Comparison of ENCODE assay signal across 8 cellular contexts in the genomic region with DNA sequence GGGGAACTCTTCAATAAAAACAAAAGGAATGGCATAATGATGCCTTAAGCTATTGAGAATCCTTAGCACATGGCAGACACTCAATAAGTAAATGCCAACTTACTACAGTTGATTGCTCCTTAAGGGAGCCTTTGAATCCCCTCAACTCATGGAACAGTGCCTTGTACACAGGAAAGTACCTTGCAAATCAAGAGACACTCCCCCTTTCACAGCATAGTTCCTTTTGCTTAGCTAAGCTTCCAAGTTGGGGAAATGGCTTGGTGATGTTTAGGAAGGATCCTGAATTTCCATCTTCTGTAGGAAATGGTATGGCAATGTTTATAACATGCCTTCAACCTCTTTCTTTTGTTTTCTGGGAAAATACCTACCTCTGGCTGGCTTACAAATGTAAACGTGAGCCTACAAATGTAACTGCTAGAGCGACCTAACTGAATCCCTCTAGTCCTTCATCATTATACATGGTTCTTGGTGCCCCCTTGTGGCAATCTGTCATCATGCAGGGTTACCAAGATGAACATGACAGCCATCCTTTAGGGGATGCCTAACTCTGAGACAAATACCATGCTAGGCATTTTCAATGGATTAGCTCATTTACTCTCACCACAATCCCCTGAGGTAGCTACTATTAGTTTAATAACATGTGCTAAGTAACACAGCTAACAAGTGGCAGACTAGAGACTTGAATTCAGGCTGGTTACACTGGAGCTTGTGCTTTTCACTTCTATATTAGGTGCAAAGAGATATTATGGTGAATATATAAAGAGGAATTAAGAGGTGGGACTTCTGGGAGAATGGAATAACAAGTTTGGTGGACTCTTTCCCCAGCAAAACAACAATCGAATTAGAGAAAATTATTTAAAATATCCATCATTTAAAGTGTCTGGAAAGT.
DNase-seq lines count a peak whose midpoint lies in the region; TF ChIP-seq lines count a peak whose summit lies in the region.

No MANE protein-coding gene starts in this region.

- DNase-seq in GF-D8 (lab: John Stamatoyannopoulos, UW) (peak; percentile 12), H7 (peak; percentile 72), RPMI7951 (ENCODE audit: low read depth) (peak; percentile 62), foreskin fibroblast (peak; percentile 51 to 85), ovary (peak; percentile 32 to 72 (median 43)), ureter (ENCODE audit: low spot score) (peak; percentile 66)
- DNase-seq in activated T-helper 1 cell treated with anti-CD3 and anti-CD28 coated beads, Interleukin-12 subunit alpha, Interleukin-12 subunit beta, Interleukin-2, Interleukin-4 antibody, amounts not matched to agents 30 ng/mL and 10 ng/mL and 1 ng/mL, durations not matched to agents 14 hours and 24 hours and 36 hours (ENCODE audit: low spot score) = peak; percentile 51

- H3K4me3 ChIP-seq in H7 (ENCODE audit: insufficient read depth, low read depth, low read length) = no peak overlapping the region
- H3K4me3 ChIP-seq in foreskin fibroblast (ENCODE audit: low read depth in 1 of 2, low read length in 2 of 2) = no peak overlapping the region
- H3K4me3 ChIP-seq in ovary = no peak overlapping the region

- H3K9me3 ChIP-seq in ovary = no peaks in the 10 kb centered on the region

- H3K4me3 Mint-ChIP-seq in activated T-helper 1 cell treated with anti-CD3 and anti-CD28 coated beads, Interleukin-12 subunit alpha, Interleukin-12 subunit beta, Interleukin-2, Interleukin-4 antibody, amounts not matched to agents 30 ng/mL and 10 ng/mL and 1 ng/mL, durations not matched to agents 14 hours and 24 hours and 36 hours = no peak overlapping the region

- TF ChIP-seq POLR2A in ovary (IDR thresholded peaks at IDR 0.05) = no peak

- peaks cover 21% of the 10 kb centered on the region for H3K27me3 Mint-ChIP-seq in activated T-helper 1 cell treated with anti-CD3 and anti-CD28 coated beads, Interleukin-12 subunit alpha, Interleukin-12 subunit beta, Interleukin-2, Interleukin-4 antibody, amounts not matched to agents 30 ng/mL and 10 ng/mL and 1 ng/mL, durations not matched to agents 14 hours and 24 hours and 36 hours (ENCODE audit: insufficient read depth)

- H3K4me1 Mint-ChIP-seq in activated T-helper 1 cell treated with anti-CD3 and anti-CD28 coated beads, Interleukin-12 subunit alpha, Interleukin-12 subunit beta, Interleukin-2, Interleukin-4 antibody, amounts not matched to agents 30 ng/mL and 10 ng/mL and 1 ng/mL, durations not matched to agents 14 hours and 24 hours and 36 hours (ENCODE audit: low read depth) = no peaks in the 10 kb centered on the region

- H3K27ac ChIP-seq in ovary = no peak overlapping the region

- H3K27me3 ChIP-seq in H7 (ENCODE audit: control insufficient read depth, insufficient read depth, low read length) = no peaks in the 10 kb centered on the region
- no peaks in the 10 kb centered on the region for H3K27me3 ChIP-seq in ovary

- TF ChIP-seq EP300 in ovary (IDR thresholded peaks at IDR 0.05) = no peak

- WGBS in ovary, 3 donors = 30 to 41% (median 34%) methylated on average over 3 of the region's 3 CpGs

- H3K36me3 ChIP-seq in H7 (replicated peaks; ENCODE audit: control insufficient read depth, insufficient read depth, low read length) (no peaks in the 10 kb centered on the region), ovary (no peaks in the 10 kb centered on the region)

- H3K4me1 ChIP-seq in ovary (ENCODE audit: insufficient read depth) = no peaks in the 10 kb centered on the region

- peaks cover 12% of the 10 kb centered on the region for H3K9me3 Mint-ChIP-seq in activated T-helper 1 cell treated with anti-CD3 and anti-CD28 coated beads, Interleukin-12 subunit alpha, Interleukin-12 subunit beta, Interleukin-2, Interleukin-4 antibody, amounts not matched to agents 30 ng/mL and 10 ng/mL and 1 ng/mL, durations not matched to agents 14 hours and 24 hours and 36 hours

- intact Hi-C loops in activated T-helper 1 cell treated with anti-CD3 and anti-CD28 coated beads, Interleukin-12 subunit alpha, Interleukin-12 subunit beta, Interleukin-2, Interleukin-4 antibody, amounts not matched to agents 30 ng/mL and 10 ng/mL and 1 ng/mL, durations not matched to agents 14 hours and 24 hours and 36 hours (cut with micrococcal nuclease) = loop anchor here (1.0 kb wide), 3 partner anchors 60 to 363 kb away; no protein-coding TSS in a partner anchor
- intact Hi-C loops in ovary (cut with DNase I) = loop anchor here in 2 of 4 donors (5.0 to 10.0 kb wide), 2 partner anchors 362 to 364 kb away; no protein-coding TSS in a partner anchor

- peaks cover 2% of the 10 kb centered on the region for H3K36me3 Mint-ChIP-seq in activated T-helper 1 cell treated with anti-CD3 and anti-CD28 coated beads, Interleukin-12 subunit alpha, Interleukin-12 subunit beta, Interleukin-2, Interleukin-4 antibody, amounts not matched to agents 30 ng/mL and 10 ng/mL and 1 ng/mL, durations not matched to agents 14 hours and 24 hours and 36 hours (ENCODE audit: low read depth)

- TF ChIP-seq CTCF in LNCAP (IDR thresholded peaks at IDR 0.05) (peak; percentile 91), foreskin fibroblast (IDR thresholded peaks at IDR 0.05; ENCODE audit: low read depth, low read length) (peak; percentile 73), ovary (IDR thresholded peaks at IDR 0.05) (peak; percentile 39 to 44 (median 39))

- H3K27ac Mint-ChIP-seq in activated T-helper 1 cell treated with anti-CD3 and anti-CD28 coated beads, Interleukin-12 subunit alpha, Interleukin-12 subunit beta, Interleukin-2, Interleukin-4 antibody, amounts not matched to agents 30 ng/mL and 10 ng/mL and 1 ng/mL, durations not matched to agents 14 hours and 24 hours and 36 hours = no peak overlapping the region

Comparison
In these comparisons a context has a peak if more than half of its experiments do, and no peak if none do; other contexts are left out.
1. DNase-seq: peak in every context shown above with its lines; median percentile 72 in H7; 68 in foreskin fibroblast; 66 in ureter; 62 in RPMI7951; 51 in activated T-helper 1 cell treated with anti-CD3 and anti-CD28 coated beads, Interleukin-12 subunit alpha, Interleukin-12 subunit beta, Interleukin-2, Interleukin-4 antibody, amounts not matched to agents 30 ng/mL and 10 ng/mL and 1 ng/mL, durations not matched to agents 14 hours and 24 hours and 36 hours; 43 in ovary; 12 in GF-D8.
2. CTCF ChIP-seq: peak in every context shown above with its lines; median percentile 91 in LNCAP; 73 in foreskin fibroblast; 39 in ovary.